In genomic region chr12:113221997-113222729, GRCh38 we compare ENCODE assay signal across 8 cellular contexts. TPM values are rescaled to one million over a fixed set of nuclear protein-coding genes. Genes with fewer than 3 reads are reported as not detected.
A peak's percentile ranks its signal among the peaks of the same experiment; 100 is the strongest.
DNase-seq lines count a peak whose midpoint lies in the region; ATAC-seq, FAIRE-seq and TF ChIP-seq lines count a peak whose summit lies in the region.

No MANE protein-coding gene starts in this region.

- H3K9me3 Mint-ChIP-seq in memory B cell: no peaks in the 10 kb centered on the region

- peaks cover 18% of the 10 kb centered on the region for H3K4me1 Mint-ChIP-seq in memory B cell

- no peaks in the 10 kb centered on the region for H3K36me3 Mint-ChIP-seq in memory B cell

- DNase-seq in K562 (ENCODE audit: extremely low read depth in 1 of 4, low spot score in 3 of 4) (peak in 1 of 4 experiments; percentile 62), memory B cell (ENCODE audit: low spot score in 2 of 2) (no peak), upper lobe of right lung (no peak), T1000 (lab: John Stamatoyannopoulos, UW) (no peak), NCI-H1105 (lab: John Stamatoyannopoulos, UW) (no peak)
- no peak for DNase-seq in activated CD8-positive, alpha-beta memory T cell treated with anti-CD3 and anti-CD28 coated beads, Interleukin-2, amount 50 U/mL, for 48 hours

- 2% methylated on average over 12 of the region's 12 CpGs for WGBS in K562 (ENCODE audit: insufficient coverage, low coverage, missing lambda C conversion rate)

- no peaks in the 10 kb centered on the region for H3K9me1 ChIP-seq in K562 (ENCODE audit: control insufficient read depth, insufficient read depth, low read length)

- H3K36me3 ChIP-seq in BLaER1 (no peaks in the 10 kb centered on the region), KMS-11 (ENCODE audit: insufficient read depth) (no peaks in the 10 kb centered on the region), K562 (ENCODE audit: control insufficient read depth, insufficient read depth, low read length) (peaks cover 6% of the 10 kb centered on the region; the same call in 1 of the 3 replicates), upper lobe of right lung (peaks cover 6% of the 10 kb centered on the region)

- H3K4me2 ChIP-seq in BLaER1 (peak overlapping the region; percentile 95), KMS-11 (peak overlapping the region; percentile 89), K562 (ENCODE audit: insufficient read depth, low read length) (peak overlapping the region; percentile 76)

- peaks cover 51% of the 10 kb centered on the region for H3K4me1 ChIP-seq in BLaER1
- peaks cover 19% of the 10 kb centered on the region for H3K4me1 ChIP-seq in KMS-11 (ENCODE audit: low read depth, poor library complexity, severe bottlenecking)
- peaks cover 13 to 23% of the 10 kb centered on the region in 2 experiments; a peak in 4 of 5 replicates for H3K4me1 ChIP-seq in K562 (replicated peaks in 1 of 2; ENCODE audit: control insufficient read depth in 2 of 2, insufficient read depth in 2 of 2, low read length in 2 of 2)
- peaks cover 30% of the 10 kb centered on the region for H3K4me1 ChIP-seq in upper lobe of right lung

- no peaks in the 10 kb centered on the region for H3K27me3 Mint-ChIP-seq in memory B cell

- no peak for TF ChIP-seq POLR2A in K562 (conservative IDR thresholded peaks at IDR 0.05)

- H3K4me3 Mint-ChIP-seq in memory B cell: peak overlapping the region; percentile 88

- peak overlapping the region; percentile 91 for H3K27ac Mint-ChIP-seq in memory B cell

- peaks cover 19% of the 10 kb centered on the region; the same call in 1 of the 2 replicates for H4K20me1 ChIP-seq in BLaER1
- no peaks in the 10 kb centered on the region for H4K20me1 ChIP-seq in KMS-11 (ENCODE audit: insufficient read depth)
- no peaks in the 10 kb centered on the region for H4K20me1 ChIP-seq in K562 (replicated peaks; ENCODE audit: control insufficient read depth, insufficient read depth, low read length)

- H3K27ac ChIP-seq in BLaER1: no peak overlapping the region
- H3K27ac ChIP-seq in KMS-11: peak overlapping the region; percentile 38
- peak overlapping the region; percentile 62 for H3K27ac ChIP-seq in K562 (ENCODE audit: extremely low read depth, low read depth, low read length)
- peak overlapping the region; percentile 96 for H3K27ac ChIP-seq in upper lobe of right lung

- peak; percentile 23 for FAIRE-seq in K562 (lab: Jason Lieb, UNC)

- no peaks in the 10 kb centered on the region for H3K9me3 ChIP-seq in BLaER1
- no peaks in the 10 kb centered on the region for H3K9me3 ChIP-seq in K562 (replicated peaks; ENCODE audit: control insufficient read depth, insufficient read depth, low read depth, low read length)
- no peaks in the 10 kb centered on the region for H3K9me3 ChIP-seq in upper lobe of right lung

- TSS peak; percentile 71 for BruUV-seq in K562 (replicated peaks; lab: Mats Ljungman, UMichigan)

- POLR2A ChIA-PET in K562 (lab: Yijun Ruan, JAX): interaction anchor here (0.6 to 3.6 kb wide), 13 partner anchors 9 to 124 kb away, joined by 3 to 30 read pairs (median 4); no protein-coding TSS in a partner anchor

- in situ Hi-C loops in K562 (cut with MboI): no loop called here

- H3K9ac ChIP-seq in BLaER1: peak overlapping the region; percentile 69
- H3K9ac ChIP-seq in KMS-11: peak overlapping the region; percentile 83
- peak overlapping the region; percentile 65 to 96 for H3K9ac ChIP-seq in K562 (ENCODE audit: insufficient read depth in 1 of 2, low read depth in 2 of 2, low read length in 2 of 2)

- H3K4me3 ChIP-seq in BLaER1 (peak overlapping the region; percentile 69), KMS-11 (IDR thresholded peaks at IDR 0.05; ENCODE audit: insufficient read depth, low read depth, low read length) (no peak overlapping the region), K562 (peak overlapping the region; percentile 67), upper lobe of right lung (peak overlapping the region; percentile 86)

- TF ChIP-seq CTCF in KMS-11 (conservative IDR thresholded peaks at IDR 0.05; ENCODE audit: low read depth, low read length) (no peak), K562 (IDR thresholded peaks at IDR 0.05 in 2 of 3, conservative IDR thresholded peaks at IDR 0.05 in 1 of 3; ENCODE audit: insufficient read depth in 2 of 3, low read depth in 1 of 3, low read length in 3 of 3) (no peak), upper lobe of right lung (IDR thresholded peaks at IDR 0.05) (no peak)

- no peak for ATAC-seq in K562
- ATAC-seq in memory B cell (ENCODE audit: low read depth): no peak
- ATAC-seq in upper lobe of right lung: no peak

- TF ChIP-seq RAD21 in K562 (CRISPR knock-in tag; conservative IDR thresholded peaks at IDR 0.05 in 1 of 2, IDR thresholded peaks at IDR 0.05 in 1 of 2): no peak

- H3K79me2 ChIP-seq in KMS-11 (ENCODE audit: insufficient read depth, low read depth) (no peaks in the 10 kb centered on the region), K562 (ENCODE audit: control insufficient read depth, insufficient read depth, low read length) (peaks cover 19% of the 10 kb centered on the region)

- intact Hi-C loops in K562 (cut with micrococcal nuclease): no loop called here
- intact Hi-C loops in upper lobe of right lung (cut with DNase I): no loop called here

- peak overlapping the region; percentile 30; the same call in 1 of the 2 replicates for H2AFZ ChIP-seq in KMS-11 (ENCODE audit: low read depth)
- peak overlapping the region; percentile 50 for H2AFZ ChIP-seq in K562 (ENCODE audit: low read depth, low read length)

- no peak for TF ChIP-seq EP300 in K562 (IDR thresholded peaks at IDR 0.05; ENCODE audit: low read length)

- CTCF ChIA-PET in K562 (lab: Yijun Ruan, JAX; ENCODE audit: low intra/inter-chr PET ratio): no interaction called here

- H3K27me3 ChIP-seq in BLaER1 (peaks cover 65% of the 10 kb centered on the region), KMS-11 (ENCODE audit: insufficient read depth, low read depth) (no peaks in the 10 kb centered on the region), K562 (ENCODE audit: control insufficient read depth in 2 of 2, insufficient read depth in 2 of 2, low read length in 2 of 2) (no peaks in the 10 kb centered on the region), upper lobe of right lung (no peaks in the 10 kb centered on the region)

RNA-seq across cellular contexts. Expression of gene TPCN1, which starts 0.9 kb away (rescaled TPM):
- 112 and 252 TPM in 2 replicates for total RNA-seq in K562 (2011; cell fraction: chromatin; rRNA removed; ENCODE audit: low replicate concordance)
- 110 and 123 TPM in 2 replicates for total RNA-seq in K562 (2011; cell fraction: nucleolus; rRNA removed)
- 98.7 and 108 TPM in 2 replicates for total RNA-seq in K562 (2011; cell fraction: nucleoplasm; rRNA removed)
- 6.4 and 9.2 TPM in 2 replicates for total RNA-seq in K562 (2014; rRNA removed)
- total RNA-seq in K562 (2014; rRNA removed; fragmentation: Illumina TruSeq; extraction: Trizol): 5.5 and 6.1 TPM in 2 replicates
- 7.4 and 7.8 TPM in 2 replicates for total RNA-seq in K562 (2015; rRNA removed; fragmentation: Illumina TruSeq; extraction: Trizol)
- 23.8 and 27.2 TPM in 2 replicates for total RNA-seq in K562 (2021)
- polyA plus RNA-seq in K562 (2011; rRNA removed): 12.8 and 18.9 TPM in 2 replicates
- polyA plus RNA-seq in K562 (2011; cell fraction: cytosol; rRNA removed): 8.0 and 10.3 TPM in 2 replicates
- 137 and 160 TPM in 2 replicates for polyA plus RNA-seq in K562 (2011; cell fraction: nucleus; rRNA removed)
- polyA plus RNA-seq in K562 (2012): 20.9 and 33.9 TPM in 2 replicates
- polyA plus RNA-seq in K562 (2014; fragmentation: Illumina TruSeq; extraction: Trizol): 16.2 and 17.0 TPM in 2 replicates
- polyA plus RNA-seq in K562 (2014; fragmentation: Nextera tagmentation; extraction: Ambion mirVana): 1 to 10 TPM in 1 of 2 experiments, under 1 TPM in 1; 0.80 to 1.1 TPM
- 19.2 and 19.3 TPM in 2 replicates for polyA plus RNA-seq in K562 (2014; rRNA removed)
- 7.8 and 12.1 TPM in 2 replicates for polyA minus RNA-seq in K562 (2011; rRNA and poly(A)+ RNA removed)
- polyA minus RNA-seq in K562 (2011; cell fraction: cytosol; rRNA and poly(A)+ RNA removed): 17.9 and 21.8 TPM in 2 replicates
- polyA minus RNA-seq in K562 (2011; cell fraction: nucleus; rRNA and poly(A)+ RNA removed): 30.6 and 40.4 TPM in 2 replicates
- 51.9 TPM for total RNA-seq in upper lobe of right lung

RNA-seq across cellular contexts. Expression of gene RITA1, which starts 36.6 kb away (rescaled TPM):
- 9.9 and 32.6 TPM in 2 replicates for total RNA-seq in K562 (2011; cell fraction: chromatin; rRNA removed; ENCODE audit: low replicate concordance)
- total RNA-seq in K562 (2011; cell fraction: nucleolus; rRNA removed): 18.9 and 25.0 TPM in 2 replicates
- 17.7 and 18.0 TPM in 2 replicates for total RNA-seq in K562 (2011; cell fraction: nucleoplasm; rRNA removed)
- total RNA-seq in K562 (2014; rRNA removed): 40.4 and 52.0 TPM in 2 replicates
- total RNA-seq in K562 (2014; rRNA removed; fragmentation: Illumina TruSeq; extraction: Trizol): 12.7 and 15.6 TPM in 2 replicates
- 34.3 and 36.7 TPM in 2 replicates for total RNA-seq in K562 (2015; rRNA removed; fragmentation: Illumina TruSeq; extraction: Trizol)
- 34.9 and 38.9 TPM in 2 replicates for total RNA-seq in K562 (2021)
- polyA plus RNA-seq in K562 (2011; rRNA removed): 17.6 and 17.9 TPM in 2 replicates
- 23.1 and 48.6 TPM in 2 replicates for polyA plus RNA-seq in K562 (2011; cell fraction: cytosol; rRNA removed)
- polyA plus RNA-seq in K562 (2011; cell fraction: nucleus; rRNA removed): 10.9 and 15.7 TPM in 2 replicates
- 23.0 and 27.5 TPM in 2 replicates for polyA plus RNA-seq in K562 (2012)
- polyA plus RNA-seq in K562 (2014; fragmentation: Illumina TruSeq; extraction: Trizol): 18.0 and 27.7 TPM in 2 replicates
- 1 to 10 TPM; 2.8 to 3.5 TPM for polyA plus RNA-seq in K562 (2014; fragmentation: Nextera tagmentation; extraction: Ambion mirVana)
- 26.4 and 35.0 TPM in 2 replicates for polyA plus RNA-seq in K562 (2014; rRNA removed)
- polyA minus RNA-seq in K562 (2011; rRNA and poly(A)+ RNA removed): 10.0 and 13.0 TPM in 2 replicates
- polyA minus RNA-seq in K562 (2011; cell fraction: cytosol; rRNA and poly(A)+ RNA removed): 12.1 and 15.7 TPM in 2 replicates
- polyA minus RNA-seq in K562 (2011; cell fraction: nucleus; rRNA and poly(A)+ RNA removed): 11.0 and 11.4 TPM in 2 replicates
- 16.4 TPM for total RNA-seq in upper lobe of right lung

RNA-seq across cellular contexts. Expression of gene DDX54, which starts 36.9 kb away (rescaled TPM):
- 60.9 and 181 TPM in 2 replicates for total RNA-seq in K562 (2011; cell fraction: chromatin; rRNA removed; ENCODE audit: low replicate concordance)
- 87.0 and 87.2 TPM in 2 replicates for total RNA-seq in K562 (2011; cell fraction: nucleolus; rRNA removed)
- total RNA-seq in K562 (2011; cell fraction: nucleoplasm; rRNA removed): 56.8 and 61.4 TPM in 2 replicates
- total RNA-seq in K562 (2014; rRNA removed) (100 and 135 TPM in 2 replicates), K562 (2014; rRNA removed; fragmentation: Illumina TruSeq; extraction: Trizol) (23.9 and 25.8 TPM in 2 replicates), K562 (2015; rRNA removed; fragmentation: Illumina TruSeq; extraction: Trizol) (48.5 and 51.4 TPM in 2 replicates), K562 (2021) (128 and 132 TPM in 2 replicates), upper lobe of right lung (55.8 TPM)
- polyA plus RNA-seq in K562 (2011; rRNA removed) (56.6 and 80.5 TPM in 2 replicates), K562 (2014; fragmentation: Illumina TruSeq; extraction: Trizol) (44.4 and 77.7 TPM in 2 replicates), K562 (2014; fragmentation: Nextera tagmentation; extraction: Ambion mirVana) (1 to 10 TPM; 1.4 to 3.1 TPM), K562 (2014; rRNA removed) (74.4 and 107 TPM in 2 replicates)
- 71.0 and 78.8 TPM in 2 replicates for polyA plus RNA-seq in K562 (2011; cell fraction: cytosol; rRNA removed)
- polyA plus RNA-seq in K562 (2011; cell fraction: nucleus; rRNA removed): 76.8 and 95.6 TPM in 2 replicates
- 48.8 and 67.9 TPM in 2 replicates for polyA plus RNA-seq in K562 (2012)
- polyA minus RNA-seq in K562 (2011; rRNA and poly(A)+ RNA removed): 47.0 and 50.2 TPM in 2 replicates
- 52.1 and 64.3 TPM in 2 replicates for polyA minus RNA-seq in K562 (2011; cell fraction: cytosol; rRNA and poly(A)+ RNA removed)
- polyA minus RNA-seq in K562 (2011; cell fraction: nucleus; rRNA and poly(A)+ RNA removed): 31.1 and 49.1 TPM in 2 replicates
